Comparison of ENCODE assay signal across 24 cellular contexts in the genomic region with DNA sequence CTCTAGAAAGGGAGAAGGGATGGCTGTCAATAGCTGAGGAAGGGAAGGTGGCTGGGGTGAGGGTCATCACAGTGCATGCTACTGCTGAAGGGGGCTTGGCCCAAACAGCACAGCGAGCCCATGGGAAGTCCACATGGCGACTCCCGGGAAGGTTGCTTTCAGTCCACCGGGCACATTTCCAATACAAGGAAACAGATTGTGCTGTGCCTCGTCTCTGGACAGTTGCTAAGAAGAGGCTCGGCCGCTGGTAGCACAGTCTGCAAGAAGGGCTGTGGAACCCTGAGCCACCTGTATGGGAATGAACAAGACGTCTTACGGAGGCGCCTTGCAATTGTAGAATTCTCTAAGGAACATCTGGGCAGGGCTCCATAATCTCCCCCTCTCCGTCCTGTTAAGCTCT.
"Had no signal": no experiment of that assay in that cellular context is flagged by ENCODE, and none has a peak within 500 bp of the region (broad histone marks: within the 10 kb centered on the region; RNA-seq: fewer than 3 reads in every experiment).

No MANE protein-coding gene starts in this region.

- H3K27me3 Mint-ChIP-seq: activated CD4-positive, alpha-beta T cell treated with anti-CD3 and anti-CD28 coated beads, Interleukin-2, amount 10 ng/mL, durations not matched to agents 7 days and 5 days; activated naive CD8-positive, alpha-beta T cell had no signal

- H3K27me3 ChIP-seq: brain microvascular endothelial cell, cardiac muscle cell had no signal

- H3K27ac ChIP-seq: brain microvascular endothelial cell, cardiac muscle cell, PC-9 had no signal

- H3K36me3 ChIP-seq: brain microvascular endothelial cell, cardiac muscle cell had no signal

- H3K4me2 ChIP-seq: PC-9 had no signal

- H3K9me3 Mint-ChIP-seq: activated B cell treated with CpG ODN at 0.5 μM for 24 hours; activated CD4-positive, alpha-beta memory T cell treated with anti-CD3 and anti-CD28 coated beads for 36 hours; activated CD4-positive, alpha-beta T cell treated with anti-CD3 and anti-CD28 coated beads, Interleukin-2, amount 10 ng/mL, durations not matched to agents 7 days and 5 days; activated naive CD4-positive, alpha-beta T cell treated with anti-CD3 and anti-CD28 coated beads for 36 hours; activated T-cell treated with anti-CD3 and anti-CD28 coated beads, Interleukin-2, amount 50 U/mL, for 4 hours had no signal

- H2AFZ ChIP-seq: PC-9 had no signal

- H3K4me3 ChIP-seq: cardiac muscle cell, K562, PC-9 had no signal

- H3K4me3 Mint-ChIP-seq: activated B cell treated with CpG ODN at 0.5 μM for 24 hours; activated CD4-positive, alpha-beta memory T cell treated with anti-CD3 and anti-CD28 coated beads for 36 hours; activated CD4-positive, alpha-beta T cell treated with anti-CD3 and anti-CD28 coated beads, Interleukin-2, amount 10 ng/mL, durations not matched to agents 7 days and 5 days; activated naive CD4-positive, alpha-beta T cell treated with anti-CD3 and anti-CD28 coated beads for 36 hours; activated naive CD8-positive, alpha-beta T cell; activated T-cell treated with anti-CD3 and anti-CD28 coated beads, Interleukin-2, amount 50 U/mL, for 4 hours had no signal

- ATAC-seq: activated T-cell treated with anti-CD3 and anti-CD28 coated beads, Interleukin-2, amount 50 U/mL, for 4 hours; K562 had no signal

- H3K27ac Mint-ChIP-seq: activated B cell treated with CpG ODN at 0.5 μM for 24 hours; activated CD4-positive, alpha-beta memory T cell treated with anti-CD3 and anti-CD28 coated beads for 36 hours; activated CD4-positive, alpha-beta T cell treated with anti-CD3 and anti-CD28 coated beads, Interleukin-2, amount 10 ng/mL, durations not matched to agents 7 days and 5 days; activated naive CD4-positive, alpha-beta T cell treated with anti-CD3 and anti-CD28 coated beads for 36 hours; activated naive CD8-positive, alpha-beta T cell had no signal

- H3K36me3 Mint-ChIP-seq: activated CD4-positive, alpha-beta memory T cell treated with anti-CD3 and anti-CD28 coated beads for 36 hours; activated naive CD8-positive, alpha-beta T cell had no signal

- H3K4me1 Mint-ChIP-seq: activated B cell treated with CpG ODN at 0.5 μM for 24 hours had no signal

- DNase-seq: activated B cell treated with CpG ODN at 0.5 μM for 24 hours; activated CD4-positive, alpha-beta memory T cell treated with anti-CD3 and anti-CD28 coated beads for 36 hours; activated CD4-positive, alpha-beta T cell treated with anti-CD3 and anti-CD28 coated beads, Interleukin-2, amount 10 ng/mL, durations not matched to agents 7 days and 5 days; activated CD8-positive, alpha-beta memory T cell treated with anti-CD3 and anti-CD28 coated beads for 24 hours; activated gamma-delta T cell; activated naive CD4-positive, alpha-beta T cell treated with anti-CD3 and anti-CD28 coated beads for 36 hours; activated T-cell treated with anti-CD3 and anti-CD28 coated beads, Interleukin-2, amount 50 U/mL, for 4 hours; amygdala; brain microvascular endothelial cell; cerebellar nuclear complex; Karpas-422; MM.1S; NCI-H1105 treated with DMSO at 0.1 percent for 48 hours; NCI-H1436 treated with DMSO at 0.1 percent for 48 hours; NCI-H187; NCI-H2081 treated with DMSO at 0.1 percent for 48 hours; NCI-H2227 treated with DMSO at 0.1 percent for 48 hours; PC-9; SHP77 treated with DMSO at 0.1 percent for 48 hours; T-helper 2 cell; T1000 had no signal
